11 cellular contexts compared by ENCODE assay signal in the genomic region with DNA sequence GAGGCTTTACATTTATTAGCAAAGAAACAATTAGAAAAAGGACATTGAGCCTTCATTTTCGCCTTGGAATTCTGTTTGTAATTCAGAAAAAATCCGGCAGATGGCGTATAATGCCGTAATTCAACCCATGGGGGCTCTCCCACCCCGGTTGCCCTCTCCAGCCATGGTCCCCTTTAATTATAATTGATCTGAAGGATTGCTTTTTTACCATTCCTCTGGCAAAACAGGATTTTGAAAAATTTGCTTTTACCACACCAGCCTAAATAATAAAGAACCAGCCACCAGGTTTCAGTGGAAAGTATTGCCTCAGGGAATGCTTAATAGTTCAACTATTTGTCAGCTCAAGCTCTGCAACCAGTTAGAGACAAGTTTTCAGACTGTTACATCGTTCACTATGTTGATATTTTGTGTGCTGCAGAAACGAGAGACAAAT. TPM values are rescaled to one million over a fixed set of nuclear protein-coding genes. Genes with fewer than 3 reads are reported as not detected.
DNase-seq lines count a peak whose midpoint lies in the region; ATAC-seq, FAIRE-seq and TF ChIP-seq lines count a peak whose summit lies in the region.
"Not testable (repeated sequence)": the region's sequence is repeated elsewhere in the genome, so short reads cannot be mapped to it uniquely, and the experiment has no call there.
"Had no signal": no experiment of that assay in that cellular context is flagged by ENCODE, and none has a peak within 500 bp of the region (broad histone marks: within the 10 kb centered on the region; RNA-seq: fewer than 3 reads in every experiment).

No MANE protein-coding gene starts in this region.

- not testable (repeated sequence) for H3K27ac ChIP-seq in OCI-LY3 (ENCODE audit: low read length); keratinocyte (ENCODE audit: control insufficient read depth, insufficient read depth, low read length); uterus

- H3K9ac ChIP-seq in OCI-LY3 (ENCODE audit: low read length); keratinocyte (ENCODE audit: control insufficient read depth, extremely low read depth, insufficient read depth, low read length): not testable (repeated sequence)

- peak; percentile 76 for TF ChIP-seq CTCF in Calu3 (IDR thresholded peaks at IDR 0.05; ENCODE audit: unreplicated experiment)
- TF ChIP-seq CTCF in HFF-Myc (IDR thresholded peaks at IDR 0.05; ENCODE audit: low read depth, low read length, missing control alignments): peak; percentile 37
- peak; percentile 63 for TF ChIP-seq CTCF in OCI-LY3 (IDR thresholded peaks at IDR 0.05; ENCODE audit: low read depth, low read length)
- peak; percentile 13 to 52 (median 43) for TF ChIP-seq CTCF in keratinocyte (optimal IDR thresholded peaks at IDR 0.05 in 1 of 3, IDR thresholded peaks at IDR 0.05 in 1 of 3, conservative IDR thresholded peaks at IDR 0.05 in 1 of 3; ENCODE audit: extremely low read depth in 1 of 3, insufficient read depth in 2 of 3, low read length in 3 of 3)
- peak; percentile 69 for TF ChIP-seq CTCF in osteocyte (IDR thresholded peaks at IDR 0.05)
- peak; percentile 57 to 62 (median 60) for TF ChIP-seq CTCF in uterus (IDR thresholded peaks at IDR 0.05)

- not testable (repeated sequence) for H3K9me3 Mint-ChIP-seq in Calu3 (ENCODE audit: low read depth, unreplicated experiment); effector memory CD8-positive, alpha-beta T cell; osteocyte (ENCODE audit: unreplicated experiment)

- H3K4me2 ChIP-seq in OCI-LY3 (ENCODE audit: low read length); keratinocyte (ENCODE audit: control insufficient read depth, extremely low read depth, insufficient read depth, low read depth, low read length): not testable (repeated sequence)

- H2AFZ ChIP-seq in OCI-LY3 (ENCODE audit: low read depth, low read length); keratinocyte (ENCODE audit: control insufficient read depth, low read length): not testable (repeated sequence)

- not testable (repeated sequence) for FAIRE-seq in keratinocyte (lab: Jason Lieb, UNC)

- BruUV-seq in Calu3 (replicated peaks; lab: Mats Ljungman, UMichigan): not testable (repeated sequence)

- not testable (repeated sequence) for ATAC-seq in effector memory CD8-positive, alpha-beta T cell (replicated peaks)

- TF ChIP-seq POLR2A in uterus (IDR thresholded peaks at IDR 0.05): not testable (repeated sequence)

- H3K27me3 ChIP-seq in OCI-LY3 (ENCODE audit: low read depth, low read length); keratinocyte (ENCODE audit: control insufficient read depth, extremely low read depth, insufficient read depth, low read length); uterus: not testable (repeated sequence)

- H3K4me1 ChIP-seq in OCI-LY3 (ENCODE audit: low read length); keratinocyte (ENCODE audit: control insufficient read depth, extremely low read depth, insufficient read depth, low read length); uterus: not testable (repeated sequence)

- not testable (repeated sequence) for H3K9me1 ChIP-seq in keratinocyte (ENCODE audit: control insufficient read depth, extremely low read depth, insufficient read depth, low read length)

- not testable (repeated sequence) for H3K36me3 ChIP-seq in OCI-LY3 (replicated peaks; ENCODE audit: low read depth, low read length); keratinocyte (ENCODE audit: control insufficient read depth in 2 of 2, extremely low read depth in 1 of 2, insufficient read depth in 2 of 2, low read length in 2 of 2); uterus

- not testable (repeated sequence) for H3K9me3 ChIP-seq in OCI-LY3 (ENCODE audit: insufficient read depth, low read length); keratinocyte (ENCODE audit: control insufficient read depth, low read depth, low read length); uterus

- H3K4me3 Mint-ChIP-seq in Calu3 (ENCODE audit: low read depth, unreplicated experiment); effector memory CD8-positive, alpha-beta T cell; osteocyte (ENCODE audit: unreplicated experiment): not testable (repeated sequence)

- not testable (repeated sequence) for H3K27ac Mint-ChIP-seq in Calu3 (ENCODE audit: unreplicated experiment); effector memory CD8-positive, alpha-beta T cell; osteocyte (ENCODE audit: unreplicated experiment)

- dilution Hi-C loops in keratinocyte (cut with MboI; ENCODE audit: extremely low pct_ligation_motif_present, low sequenced_read_pairs): not testable (repeated sequence)

- DNase-seq in Calu3: peak; percentile 14
- not testable (repeated sequence) for DNase-seq in HFF-Myc (ENCODE audit: extremely low read depth, low read depth); keratinocyte (ENCODE audit: low read depth, low spot score); osteocyte (ENCODE audit: extremely low spot score, unreplicated experiment); uterus
- peak; percentile 8 for DNase-seq in activated T-cell treated with anti-CD3 and anti-CD28 coated beads for 4 hours
- peak in 2 of 3 experiments; percentile 15 to 28 for DNase-seq in effector memory CD8-positive, alpha-beta T cell

- not testable (repeated sequence) for H3K36me3 Mint-ChIP-seq in Calu3 (ENCODE audit: insufficient read depth, unreplicated experiment); effector memory CD8-positive, alpha-beta T cell (ENCODE audit: insufficient read depth); osteocyte (ENCODE audit: unreplicated experiment)

- not testable (repeated sequence) for H3K79me2 ChIP-seq in OCI-LY3 (ENCODE audit: low read length); keratinocyte (ENCODE audit: control insufficient read depth, insufficient read depth, low read length)

- not testable (repeated sequence) for H4K20me1 ChIP-seq in OCI-LY3 (ENCODE audit: insufficient read depth, low read length); keratinocyte (ENCODE audit: control insufficient read depth, extremely low read depth, insufficient read depth, low read length)

- peaks cover 19% of the 10 kb centered on the region for H3K4me1 Mint-ChIP-seq in Calu3 (ENCODE audit: low read depth, unreplicated experiment)
- H3K4me1 Mint-ChIP-seq in effector memory CD8-positive, alpha-beta T cell (ENCODE audit: low read depth in 2 of 2): peaks cover 8 to 11% of the 10 kb centered on the region in 2 donors
- not testable (repeated sequence) for H3K4me1 Mint-ChIP-seq in osteocyte (ENCODE audit: unreplicated experiment)

- CTCF ChIA-PET in Calu3 (lab: Charles Lee): interaction anchor here (1.0 kb wide), 1 partner anchor 49 kb away, joined by 4 read pairs; no protein-coding TSS in a partner anchor

- not testable (repeated sequence) for H3K4me3 ChIP-seq in HFF-Myc (replicated peaks; ENCODE audit: low read depth, low read length); OCI-LY3 (ENCODE audit: low read length); keratinocyte (ENCODE audit: control insufficient read depth in 2 of 3, extremely low read depth in 1 of 3, insufficient read depth in 2 of 3, low read depth in 1 of 3, low read length in 3 of 3); uterus

- not testable (repeated sequence) for H3K27me3 Mint-ChIP-seq in Calu3 (ENCODE audit: unreplicated experiment); effector memory CD8-positive, alpha-beta T cell
- H3K27me3 Mint-ChIP-seq in osteocyte (ENCODE audit: unreplicated experiment): peaks cover 22% of the 10 kb centered on the region

- intact Hi-C loops in Calu3 (cut with micrococcal nuclease; ENCODE audit: unreplicated experiment) (loop anchor here (1.0 to 5.0 kb wide), 2 partner anchors 49 to 305 kb away; no protein-coding TSS in a partner anchor), uterus (cut with DNase I; ENCODE audit: low total_unique reads) (loop anchor here (10.0 kb wide), 1 partner anchor 303 kb away; no protein-coding TSS in a partner anchor)

RNA-seq across cellular contexts. Expression of a gene that starts 38.2 kb away (rescaled TPM):
- total RNA-seq in Calu3 (2022): not detected in 2 replicates
- polyA plus RNA-seq in keratinocyte: not detected in 3 replicates
- not detected for polyA plus RNA-seq in keratinocyte (2011; ENCODE audit: low read depth)
- not detected in 2 replicates for polyA plus RNA-seq in keratinocyte (2011; cell fraction: cytosol; rRNA removed)
- not detected in 2 replicates for polyA plus RNA-seq in keratinocyte (2011; cell fraction: nucleus; rRNA removed)
- polyA plus RNA-seq in keratinocyte (2012; ENCODE audit: low replicate concordance): not detected in 2 replicates
- polyA minus RNA-seq in keratinocyte: not detected in 3 replicates
- polyA minus RNA-seq in keratinocyte (2011; cell fraction: cytosol; rRNA and poly(A)+ RNA removed): not detected
- not detected in 2 replicates for polyA minus RNA-seq in keratinocyte (2011; cell fraction: nucleus; rRNA and poly(A)+ RNA removed)
- total RNA-seq in osteocyte: not detected in 2 replicates
- total RNA-seq in uterus: under 1 TPM in 1 of 4 donors, not detected in 3; 0.48 TPM
- total RNA-seq: activated CD4-positive, alpha-beta T cell treated with anti-CD3 and anti-CD28 coated beads, Interleukin-2, amount 10 ng/mL, durations not matched to agents 7 days and 5 days; HT1080; mucosa of gallbladder had no signal
